Comparison of ENCODE assay signal across 8 cellular contexts in genomic region chr11:64877390-64878222, GRCh38. TPM values are rescaled to one million over a fixed set of nuclear protein-coding genes. Genes with fewer than 3 reads are reported as not detected.
DNase-seq lines count a peak whose midpoint lies in the region; ATAC-seq, FAIRE-seq and TF ChIP-seq lines count a peak whose summit lies in the region.

No MANE protein-coding gene starts in this region.

- H3K27me3 Mint-ChIP-seq in activated CD8-positive, alpha-beta T cell treated with anti-CD3 and anti-CD28 coated beads for 36 hours = no peaks in the 10 kb centered on the region

- peaks cover 68% of the 10 kb centered on the region for H3K4me1 Mint-ChIP-seq in activated CD8-positive, alpha-beta T cell treated with anti-CD3 and anti-CD28 coated beads for 36 hours (ENCODE audit: low read depth)

- no peaks in the 10 kb centered on the region for H3K9me3 Mint-ChIP-seq in activated CD8-positive, alpha-beta T cell treated with anti-CD3 and anti-CD28 coated beads for 36 hours

- H3K4me1 ChIP-seq in ES-I3 (ENCODE audit: insufficient read depth, low read length) = peaks cover 11% of the 10 kb centered on the region; the same call in 1 of the 2 replicates

- peak overlapping the region; percentile 99 for H3K4me3 Mint-ChIP-seq in activated CD8-positive, alpha-beta T cell treated with anti-CD3 and anti-CD28 coated beads for 36 hours

- CTCF ChIA-PET in activated CD8-positive, alpha-beta T cell treated with anti-CD3 and anti-CD28 coated beads for 36 hours (lab: Charles Lee) = interaction anchor here (0.6 to 29.9 kb wide), 6 partner anchors 10 to 240 kb away, joined by 3 to 1168 read pairs (median 4); partner anchors contain the start of genes CDC42BPG, MEN1, RASGRP2 and ZNHIT2

- peak overlapping the region; percentile 82 for H3K9ac ChIP-seq in ES-I3 (ENCODE audit: low read depth, low read length)

- H3K36me3 Mint-ChIP-seq in activated CD8-positive, alpha-beta T cell treated with anti-CD3 and anti-CD28 coated beads for 36 hours (ENCODE audit: low read depth) = peaks cover 38% of the 10 kb centered on the region

- POLR2A ChIA-PET in activated CD8-positive, alpha-beta T cell treated with anti-CD3 and anti-CD28 coated beads for 36 hours (lab: Charles Lee) = interaction anchor here (0.8 to 14.9 kb wide), 11 partner anchors 9 to 621 kb away, joined by 3 to 768 read pairs (median 3); partner anchors contain the start of gene MALAT1

- peak; percentile 47 for DNase-seq in activated CD8-positive, alpha-beta T cell treated with anti-CD3 and anti-CD28 coated beads for 36 hours
- DNase-seq in left ventricle myocardium superior (no peak), NCI-H1092 (lab: John Stamatoyannopoulos, UW) (no peak), D721Med (ENCODE audit: insufficient read length, low spot score) (no peak), NCI-H774 (lab: John Stamatoyannopoulos, UW) (no peak)

- peak overlapping the region; percentile 84 for H3K27ac Mint-ChIP-seq in activated CD8-positive, alpha-beta T cell treated with anti-CD3 and anti-CD28 coated beads for 36 hours

- no peak for TF ChIP-seq CTCF in activated CD8-positive, alpha-beta T cell treated with anti-CD3 and anti-CD28 coated beads for 36 hours (IDR thresholded peaks at IDR 0.05)
- TF ChIP-seq CTCF in D721Med (IDR thresholded peaks at IDR 0.05; ENCODE audit: insufficient read depth, missing control alignments) = no peak

- no peaks in the 10 kb centered on the region for H3K9me3 ChIP-seq in ES-I3 (ENCODE audit: control insufficient read depth, insufficient read depth, low read length)

- ATAC-seq in HG02798 (IDR thresholded peaks at IDR 0.05; ENCODE audit: poor library complexity, unreplicated experiment) (peak; percentile 0), left ventricle myocardium superior (peak; percentile 8)
- peak; percentile 2 for ATAC-seq in activated CD8-positive, alpha-beta T cell treated with anti-CD3 and anti-CD28 coated beads for 36 hours

- intact Hi-C loops in activated CD8-positive, alpha-beta T cell treated with anti-CD3 and anti-CD28 coated beads for 36 hours (cut with micrococcal nuclease) = no loop called here
- intact Hi-C loops in left ventricle myocardium superior (cut with micrococcal nuclease) = no loop called here

- 0 out of 2 replicates have a peak, but pooled peaks cover 2% of the 10 kb centered on the region for H3K36me3 ChIP-seq in ES-I3 (ENCODE audit: insufficient read depth, low read length)

- peak overlapping the region; percentile 52 to 96 (median 88) for H3K27ac ChIP-seq in skin epidermis

- FAIRE-seq in D721Med (lab: Jason Lieb, UNC) = no peak

- H3K4me3 ChIP-seq in skin epidermis = peak overlapping the region; percentile 52 to 98 (median 88)

RNA-seq across cellular contexts. Expression of gene EHD1, which starts 0.8 kb away (rescaled TPM):
- total RNA-seq in activated CD8-positive, alpha-beta T cell treated with anti-CD3 and anti-CD28 coated beads for 36 hours = 10 to 100 TPM; 60.3 to 65.1 TPM
- 52.5 TPM for total RNA-seq in left ventricle myocardium superior

RNA-seq across cellular contexts. Expression of gene CDC42BPG, which starts 33.2 kb away (rescaled TPM):
- under 1 TPM; 0.31 to 0.61 TPM for total RNA-seq in activated CD8-positive, alpha-beta T cell treated with anti-CD3 and anti-CD28 coated beads for 36 hours
- 0.40 TPM for total RNA-seq in left ventricle myocardium superior

RNA-seq across cellular contexts. Expression of gene ATG2A, which starts 39.4 kb away (rescaled TPM):
- 10 to 100 TPM; 17.1 to 17.5 TPM for total RNA-seq in activated CD8-positive, alpha-beta T cell treated with anti-CD3 and anti-CD28 coated beads for 36 hours
- total RNA-seq in left ventricle myocardium superior = 13.0 TPM

RNA-seq across cellular contexts. Expression of gene PPP2R5B, which starts 46.9 kb away (rescaled TPM):
- 10 to 100 TPM; 20.2 to 21.2 TPM for total RNA-seq in activated CD8-positive, alpha-beta T cell treated with anti-CD3 and anti-CD28 coated beads for 36 hours
- total RNA-seq in left ventricle myocardium superior = 18.4 TPM

RNA-seq across cellular contexts. Expression of gene GPHA2, which starts 58.1 kb away (rescaled TPM):
- not detected for total RNA-seq in activated CD8-positive, alpha-beta T cell treated with anti-CD3 and anti-CD28 coated beads for 36 hours
- not detected for total RNA-seq in left ventricle myocardium superior
